7 cellular contexts compared by ENCODE assay signal in the genomic region with DNA sequence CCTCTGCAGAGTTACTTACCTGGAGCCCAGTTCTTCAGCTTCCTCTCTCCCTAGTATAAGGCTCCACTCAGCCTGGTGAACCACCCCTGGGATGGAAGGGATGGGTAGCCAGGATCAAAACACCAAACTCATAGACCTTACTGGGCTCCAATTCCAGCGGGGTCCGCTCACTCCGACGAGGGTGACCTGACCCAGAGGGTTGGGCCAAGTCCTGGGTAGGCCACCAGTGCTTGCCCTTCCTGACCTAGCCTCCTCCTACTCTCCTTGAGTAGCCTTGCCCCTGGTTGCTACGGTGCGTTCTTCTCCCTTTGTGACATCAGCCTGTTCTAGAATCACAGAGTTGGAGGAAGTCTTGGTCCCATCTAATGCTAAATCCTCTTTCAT. TPM values are rescaled to one million over a fixed set of nuclear protein-coding genes. Genes with fewer than 3 reads are reported as not detected.
DNase-seq lines count a peak whose midpoint lies in the region; ATAC-seq, FAIRE-seq and TF ChIP-seq lines count a peak whose summit lies in the region.

No MANE protein-coding gene starts in this region.

- H3K9ac ChIP-seq in SU-DHL-6 (ENCODE audit: low read length) (no peak overlapping the region), smooth muscle cell (ENCODE audit: low read depth) (no peak overlapping the region)

- DNase-seq in H7 (no peak), glutamatergic neuron (no peak), smooth muscle cell (lab: John Stamatoyannopoulos, UW; ENCODE audit: unreplicated experiment) (no peak), SJCRH30 (no peak), GM19239 (ENCODE audit: insufficient read length, low spot score) (no peak)

- H3K36me3 Mint-ChIP-seq in glutamatergic neuron (ENCODE audit: unreplicated experiment), result no peaks in the 10 kb centered on the region

- H3K4me1 ChIP-seq in smooth muscle cell (ENCODE audit: low read depth) (peaks cover 5% of the 10 kb centered on the region), SJCRH30 (no peaks in the 10 kb centered on the region)

- no peak for ATAC-seq in GM19324 (IDR thresholded peaks at IDR 0.05; ENCODE audit: low FRiP score, unreplicated experiment)

- no peak for FAIRE-seq in GM19239 (lab: Jason Lieb, UNC)

- H3K27me3 ChIP-seq in H7 (ENCODE audit: control insufficient read depth, insufficient read depth, low read length), result peaks cover 10% of the 10 kb centered on the region
- H3K27me3 ChIP-seq in SU-DHL-6 (ENCODE audit: low read length), result no peaks in the 10 kb centered on the region
- peaks cover 27% of the 10 kb centered on the region for H3K27me3 ChIP-seq in smooth muscle cell (ENCODE audit: low read depth)
- peaks cover 12% of the 10 kb centered on the region for H3K27me3 ChIP-seq in SJCRH30

- H3K9me2 ChIP-seq in SU-DHL-6 (replicated peaks; ENCODE audit: insufficient read depth, low read length), result no peaks in the 10 kb centered on the region

- H3K79me2 ChIP-seq in SU-DHL-6 (ENCODE audit: insufficient read depth, low read length), result no peaks in the 10 kb centered on the region
- H3K79me2 ChIP-seq in smooth muscle cell (ENCODE audit: low read depth), result no peaks in the 10 kb centered on the region

- H4K20me1 ChIP-seq in SU-DHL-6 (ENCODE audit: low read depth, low read length), result no peaks in the 10 kb centered on the region
- no peaks in the 10 kb centered on the region for H4K20me1 ChIP-seq in smooth muscle cell (ENCODE audit: low read depth)

- H2AFZ ChIP-seq in SU-DHL-6 (ENCODE audit: low read depth, low read length, severe bottlenecking), result peak overlapping the region; percentile 65
- H2AFZ ChIP-seq in smooth muscle cell (ENCODE audit: low read depth), result peak overlapping the region; percentile 92

- H3K4me3 Mint-ChIP-seq in glutamatergic neuron (ENCODE audit: unreplicated experiment), result peak overlapping the region; percentile 76

- H3K9me3 Mint-ChIP-seq in glutamatergic neuron (ENCODE audit: unreplicated experiment), result no peaks in the 10 kb centered on the region

- no peak for TF ChIP-seq CTCF in SU-DHL-6 (IDR thresholded peaks at IDR 0.05; ENCODE audit: insufficient read depth, low read length, poor library complexity, severe bottlenecking)
- TF ChIP-seq CTCF in glutamatergic neuron (IDR thresholded peaks at IDR 0.05; ENCODE audit: partially characterized antibody, unreplicated experiment), result no peak
- no peak for TF ChIP-seq CTCF in smooth muscle cell (IDR thresholded peaks at IDR 0.05; ENCODE audit: borderline replicate concordance, insufficient read depth, poor library complexity, severe bottlenecking)

- H3K4me2 ChIP-seq in SU-DHL-6 (ENCODE audit: low read depth, low read length, poor library complexity, severe bottlenecking) (peak overlapping the region; percentile 41), smooth muscle cell (peak overlapping the region; percentile 87)

- no peaks in the 10 kb centered on the region for H3K4me1 Mint-ChIP-seq in glutamatergic neuron (ENCODE audit: low read depth, unreplicated experiment)

- H3F3A ChIP-seq in SU-DHL-6 (ENCODE audit: insufficient read depth) (no peaks in the 10 kb centered on the region), smooth muscle cell (ENCODE audit: low read depth) (no peaks in the 10 kb centered on the region)

- no peaks in the 10 kb centered on the region for H3K9me3 ChIP-seq in SU-DHL-6 (ENCODE audit: insufficient read depth, low read length)
- H3K9me3 ChIP-seq in smooth muscle cell (replicated peaks; ENCODE audit: low read depth), result no peaks in the 10 kb centered on the region
- H3K9me3 ChIP-seq in SJCRH30 (replicated peaks), result no peaks in the 10 kb centered on the region; the same call in 1 of the 2 replicates

- H3K27ac Mint-ChIP-seq in glutamatergic neuron (ENCODE audit: unreplicated experiment), result no peak overlapping the region

- H3K4me3 ChIP-seq in H7 (ENCODE audit: insufficient read depth, low read depth, low read length) (peak overlapping the region; percentile 49), SU-DHL-6 (ENCODE audit: insufficient read depth, low read length, poor library complexity, severe bottlenecking) (no peak overlapping the region), smooth muscle cell (peak overlapping the region; percentile 59), SJCRH30 (no peak overlapping the region)

- no peak overlapping the region for H3K27ac ChIP-seq in SU-DHL-6 (ENCODE audit: low read depth, low read length)
- no peak overlapping the region for H3K27ac ChIP-seq in smooth muscle cell (ENCODE audit: low read depth)
- H3K27ac ChIP-seq in SJCRH30, result no peak overlapping the region

- 93% methylated on average over 6 of the region's 6 CpGs for WGBS in smooth muscle cell (ENCODE audit: low lambda C conversion rate)

- H3K36me3 ChIP-seq in H7 (replicated peaks; ENCODE audit: control insufficient read depth, insufficient read depth, low read length) (no peaks in the 10 kb centered on the region), SU-DHL-6 (ENCODE audit: low read length) (no peaks in the 10 kb centered on the region), smooth muscle cell (ENCODE audit: low read depth) (no peaks in the 10 kb centered on the region), SJCRH30 (no peaks in the 10 kb centered on the region)

- peaks cover 2% of the 10 kb centered on the region for H3K27me3 Mint-ChIP-seq in glutamatergic neuron (ENCODE audit: unreplicated experiment)

RNA-seq across cellular contexts. Expression of gene STAT4, which starts 0.5 kb away (rescaled TPM):
- total RNA-seq in H7 (2014; rRNA removed; shearing (Covaris generic)), result 0.41 and 1.5 TPM in 2 replicates
- total RNA-seq in glutamatergic neuron (ENCODE audit: unreplicated experiment) (0.74 TPM), smooth muscle cell (0.85 and 8.4 TPM in 2 replicates)
- 0.89 TPM in 1 of 2 replicates, not detected in the other for polyA plus RNA-seq in smooth muscle cell
- total RNA-seq in SJCRH30 (2014; rRNA removed; shearing (Covaris generic)), result 0.16 TPM in 1 of 2 replicates, not detected in the other

Comparison
In these comparisons a context has a peak if more than half of its experiments do, and no peak if none do; other contexts are left out.
1. H3K4me3 ChIP-seq: peak in H7 (single experiment) and smooth muscle cell (single experiment); none in SU-DHL-6 (single experiment) and SJCRH30 (single experiment).